32 cellular contexts compared by ENCODE assay signal in the genomic region with DNA sequence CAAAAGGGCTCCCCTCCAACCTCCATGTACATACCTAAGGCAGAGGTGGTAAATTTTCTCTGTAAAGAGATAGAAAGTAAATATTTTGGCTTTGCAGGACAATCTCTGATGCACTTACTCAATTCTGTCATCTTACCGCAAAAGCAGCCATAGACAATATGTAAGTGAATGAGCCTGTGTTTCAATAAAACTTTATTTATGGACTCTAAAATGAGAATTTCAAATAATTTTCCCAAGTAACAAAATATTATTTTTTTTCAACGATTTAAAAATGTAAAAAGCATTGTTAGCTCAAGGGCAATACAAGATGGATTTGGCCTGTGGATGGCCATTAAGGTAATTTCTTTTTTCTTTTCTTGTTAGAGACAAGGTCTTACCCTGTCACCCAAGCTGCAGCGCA.
"Had no signal": no experiment of that assay in that cellular context is flagged by ENCODE, and none has a peak within 500 bp of the region (broad histone marks: within the 10 kb centered on the region; RNA-seq: fewer than 3 reads in every experiment).

No MANE protein-coding gene starts in this region.

- H3K36me3 ChIP-seq: MG63 had no signal

- H3K9me3 ChIP-seq: MG63 had no signal

- DNase-seq: Karpas-422, Kasumi-1, MG63, MM.1S, MV-4-11, NCI-H1048, NCI-H1092, NCI-H1092 treated with DMSO at 0.1 percent for 48 hours, NCI-H1105, NCI-H1105 treated with DMSO at 0.1 percent for 48 hours, NCI-H1417 treated with DMSO at 0.1 percent for 48 hours, NCI-H1436, NCI-H1436 treated with DMSO at 0.1 percent for 48 hours, NCI-H146, NCI-H1694, NCI-H1694 treated with DMSO at 0.1 percent for 48 hours, NCI-H187, NCI-H187 treated with DMSO at 0.1 percent for 48 hours, NCI-H1930, NCI-H2029, NCI-H2029 treated with DMSO at 0.1 percent for 48 hours, NCI-H2081 treated with DMSO at 0.1 percent for 48 hours, NCI-H2107, NCI-H2171, NCI-H2171 treated with DMSO at 0.1 percent for 48 hours, NCI-H2227 treated with DMSO at 0.1 percent for 48 hours, NCI-H226, NCI-H446, NCI-H446 treated with DMSO at 0.1 percent for 48 hours, NCI-H510A, NCI-H510A treated with DMSO at 0.1 percent for 48 hours, NCI-H524 had no signal

- H3K27me3 ChIP-seq: MG63 had no signal

- H3K4me3 ChIP-seq: MG63 had no signal
